Comparison of ENCODE assay signal across 1 cellular context in genomic region chr12:22046090-22046967, GRCh38.
A peak's percentile ranks its signal among the peaks of the same experiment; 100 is the strongest.
TF ChIP-seq lines count a peak whose summit lies in the region.

Gene CMAS (plus strand): TSS chr12:22046218. CDS start chr12:22046304, 86 bp downstream.

TF ChIP-seq in HEK293, 187 proteins besides CTCF, POLR2A, EP300 and RAD21 (continued from another document and continues in another):
- TF ChIP-seq ZNF248 (tag by site-specific recombination; IDR thresholded peaks at IDR 0.05) (no peak), ZBTB1 (tag by site-specific recombination; IDR thresholded peaks at IDR 0.05) (no peak), BCL11B (tag by site-specific recombination; IDR thresholded peaks at IDR 0.05; ENCODE audit: low read depth) (no peak), ZNF214 (tag by site-specific recombination; IDR thresholded peaks at IDR 0.05; ENCODE audit: borderline replicate concordance) (no peak), ZFP41 (tag by site-specific recombination; IDR thresholded peaks at IDR 0.05; ENCODE audit: borderline replicate concordance) (no peak), ZNF449 (tag by site-specific recombination; IDR thresholded peaks at IDR 0.05) (no peak), ZEB2 (tag by site-specific recombination; IDR thresholded peaks at IDR 0.05) (peak; percentile 51; the same call in 1 of the 2 replicates), ZNF155 (tag by site-specific recombination; IDR thresholded peaks at IDR 0.05) (no peak), ZNF623 (tag by site-specific recombination; IDR thresholded peaks at IDR 0.05) (no peak), ZNF169 (tag by site-specific recombination; IDR thresholded peaks at IDR 0.05) (no peak), ZNF274 (IDR thresholded peaks at IDR 0.05; ENCODE audit: low read length) (no peak), ZNF274 (tag by site-specific recombination; IDR thresholded peaks at IDR 0.05; ENCODE audit: borderline replicate concordance) (no peak), PRDM6 (tag by site-specific recombination; IDR thresholded peaks at IDR 0.05) (no peak), ELK4 (IDR thresholded peaks at IDR 0.05; ENCODE audit: borderline replicate concordance, low read depth, low read length) (no peak), ZBTB11 (tag by site-specific recombination; conservative IDR thresholded peaks at IDR 0.05; ENCODE audit: low read depth) (peak; percentile 55), ZNF341 (tag by site-specific recombination; IDR thresholded peaks at IDR 0.05; ENCODE audit: low read depth) (no peak), ZNF354C (tag by site-specific recombination; IDR thresholded peaks at IDR 0.05; ENCODE audit: borderline replicate concordance, low read depth) (no peak), ZBTB17 (tag by site-specific recombination; IDR thresholded peaks at IDR 0.05) (peak; percentile 65; the same call in 1 of the 2 replicates), KLF9 (tag by site-specific recombination; IDR thresholded peaks at IDR 0.05; ENCODE audit: low read depth) (peak; percentile 70), ZNF221 (tag by site-specific recombination; IDR thresholded peaks at IDR 0.05; ENCODE audit: borderline replicate concordance) (no peak), ZNF350 (tag by site-specific recombination; IDR thresholded peaks at IDR 0.05) (no peak), ZNF114 (tag by site-specific recombination; IDR thresholded peaks at IDR 0.05) (no peak), ZNF558 (tag by site-specific recombination; IDR thresholded peaks at IDR 0.05) (no peak), ZNF701 (tag by site-specific recombination; IDR thresholded peaks at IDR 0.05) (no peak), KLF17 (tag by site-specific recombination; IDR thresholded peaks at IDR 0.05) (0 out of 2 replicates have a peak, but pooled peaks have one; percentile 36), ZBTB20 (tag by site-specific recombination; IDR thresholded peaks at IDR 0.05) (peak; percentile 92), KLF1 (tag by site-specific recombination; IDR thresholded peaks at IDR 0.05) (0 out of 2 replicates have a peak, but pooled peaks have one; percentile 8), REPIN1 (tag by site-specific recombination; IDR thresholded peaks at IDR 0.05; ENCODE audit: low read depth) (no peak), IKZF3 (tag by site-specific recombination; IDR thresholded peaks at IDR 0.05) (0 out of 2 replicates have a peak, but pooled peaks have one; percentile 26), ZNF791 (tag by site-specific recombination; IDR thresholded peaks at IDR 0.05) (no peak), ZSCAN5A (tag by site-specific recombination; IDR thresholded peaks at IDR 0.05) (no peak), ZNF19 (tag by site-specific recombination; IDR thresholded peaks at IDR 0.05; ENCODE audit: low read depth) (no peak), ZNF624 (tag by site-specific recombination; IDR thresholded peaks at IDR 0.05) (no peak), MEIS1 (CRISPR knock-in tag; IDR thresholded peaks at IDR 0.05; ENCODE audit: borderline replicate concordance) (no peak), ZFP37 (tag by site-specific recombination; IDR thresholded peaks at IDR 0.05) (peak; percentile 73; the same call in 1 of the 2 replicates), KLF16 (tag by site-specific recombination; IDR thresholded peaks at IDR 0.05) (peak; percentile 58; the same call in 1 of the 2 replicates), ZNF366 (tag by site-specific recombination; conservative IDR thresholded peaks at IDR 0.05) (no peak), ZNF530 (tag by site-specific recombination; IDR thresholded peaks at IDR 0.05; ENCODE audit: low read depth) (no peak), ZBTB8A (tag by site-specific recombination; IDR thresholded peaks at IDR 0.05) (peak; percentile 76), ZNF560 (tag by site-specific recombination; IDR thresholded peaks at IDR 0.05; ENCODE audit: borderline replicate concordance) (no peak), ZNF394 (tag by site-specific recombination; IDR thresholded peaks at IDR 0.05; ENCODE audit: borderline replicate concordance) (peak; percentile 100), ZNF398 (tag by site-specific recombination; IDR thresholded peaks at IDR 0.05) (0 out of 2 replicates have a peak, but pooled peaks have one; percentile 18), ZNF596 (tag by site-specific recombination; IDR thresholded peaks at IDR 0.05) (no peak), ZNF529 (tag by site-specific recombination; IDR thresholded peaks at IDR 0.05; ENCODE audit: insufficient replicate concordance) (no peak), ZNF707 (tag by site-specific recombination; IDR thresholded peaks at IDR 0.05) (no peak), ZSCAN18 (tag by site-specific recombination; IDR thresholded peaks at IDR 0.05) (no peak), ZIC2 (tag by site-specific recombination; IDR thresholded peaks at IDR 0.05) (peak; percentile 25; the same call in 1 of the 2 replicates), ZNF747 (tag by site-specific recombination; IDR thresholded peaks at IDR 0.05) (no peak), RBAK (tag by site-specific recombination; IDR thresholded peaks at IDR 0.05) (no peak), ZNF629 (tag by site-specific recombination; IDR thresholded peaks at IDR 0.05) (no peak), ZNF10 (tag by site-specific recombination; IDR thresholded peaks at IDR 0.05) (peak; percentile 84; the same call in 1 of the 2 replicates), ZNF140 (tag by site-specific recombination; IDR thresholded peaks at IDR 0.05) (no peak), ZNF513 (tag by site-specific recombination; IDR thresholded peaks at IDR 0.05) (no peak), ZNF776 (tag by site-specific recombination; IDR thresholded peaks at IDR 0.05; ENCODE audit: borderline replicate concordance) (no peak)
